ENCODE assay signal across 9 cellular contexts in genomic region chr2:216139884-216140283, GRCh38. TPM values are rescaled to one million over a fixed set of nuclear protein-coding genes. Genes with fewer than 3 reads are reported as not detected.
DNase-seq lines count a peak whose midpoint lies in the region; ATAC-seq, FAIRE-seq and TF ChIP-seq lines count a peak whose summit lies in the region.
"Had no signal": no experiment of that assay in that cellular context is flagged by ENCODE, and none has a peak within 500 bp of the region (broad histone marks: within the 10 kb centered on the region; RNA-seq: fewer than 3 reads in every experiment).

No MANE protein-coding gene starts in this region.

- FAIRE-seq in astrocyte (lab: Jason Lieb, UNC): no peak
- FAIRE-seq in GM12892 (lab: Jason Lieb, UNC): no peak

- H3K79me1 ChIP-seq in mesendoderm (ENCODE audit: low read length) (peaks cover 21% of the 10 kb centered on the region), mesenchymal stem cell (replicated peaks; ENCODE audit: low read length, poor library complexity, severe bottlenecking) (peaks cover 23% of the 10 kb centered on the region)

- H3K4ac ChIP-seq in mesendoderm (ENCODE audit: low read depth, low read length) (no peak overlapping the region), mesenchymal stem cell (ENCODE audit: low read depth in 1 of 2, low read length in 2 of 2) (no peak overlapping the region)

- H2AFZ ChIP-seq in Karpas-422 (ENCODE audit: low read length): no peak overlapping the region
- H2AFZ ChIP-seq in astrocyte (ENCODE audit: low read depth, low read length): no peak overlapping the region
- H2AFZ ChIP-seq in mesenchymal stem cell (ENCODE audit: low read depth, low read length): no peak overlapping the region

- no peaks in the 10 kb centered on the region for H3K9me3 Mint-ChIP-seq in astrocyte (ENCODE audit: unreplicated experiment)

- H3K9me2 ChIP-seq in Karpas-422 (replicated peaks; ENCODE audit: insufficient read depth, low read length): no peaks in the 10 kb centered on the region

- H4K8ac ChIP-seq in mesendoderm (ENCODE audit: low read depth, low read length): no peak overlapping the region
- no peak overlapping the region for H4K8ac ChIP-seq in mesenchymal stem cell (ENCODE audit: low read length)

- H3K36me3 ChIP-seq in Karpas-422 (ENCODE audit: insufficient read depth, low read length) (peaks cover 71% of the 10 kb centered on the region), astrocyte (ENCODE audit: insufficient read depth, low read length) (peaks cover 80% of the 10 kb centered on the region), mesendoderm (ENCODE audit: control insufficient read depth, insufficient read depth, low read length) (peaks cover 24% of the 10 kb centered on the region), mesenchymal stem cell (ENCODE audit: control insufficient read depth in 1 of 2, insufficient read depth in 2 of 2, low read depth in 1 of 2, low read length in 2 of 2) (peaks cover 19 to 95% of the 10 kb centered on the region in 2 experiments)

- H4K91ac ChIP-seq in mesenchymal stem cell (ENCODE audit: low read length): no peak overlapping the region

- no peak overlapping the region for H3K27ac Mint-ChIP-seq in astrocyte (ENCODE audit: unreplicated experiment)

- H3K36me3 Mint-ChIP-seq in astrocyte (ENCODE audit: low read depth, unreplicated experiment): peaks cover 31% of the 10 kb centered on the region

- H3K4me3 ChIP-seq in Karpas-422 (ENCODE audit: low read length): no peak overlapping the region
- H3K4me3 ChIP-seq in astrocyte (ENCODE audit: insufficient read depth, low read depth, low read length): no peak overlapping the region
- H3K4me3 ChIP-seq in mesendoderm (ENCODE audit: low read length): no peak overlapping the region
- H3K4me3 ChIP-seq in mesenchymal stem cell (ENCODE audit: insufficient read depth in 1 of 2, low read depth in 1 of 2, low read length in 2 of 2): no peak overlapping the region
- H3K4me3 ChIP-seq: SK-N-MC had no signal

- no peak overlapping the region for H2BK15ac ChIP-seq in mesendoderm (replicated peaks; ENCODE audit: low read depth)
- H2BK15ac ChIP-seq in mesenchymal stem cell (ENCODE audit: low read depth, poor library complexity, severe bottlenecking): no peak overlapping the region

- H3K9ac ChIP-seq in Karpas-422 (ENCODE audit: low read length): no peak overlapping the region
- no peak overlapping the region for H3K9ac ChIP-seq in astrocyte (ENCODE audit: low read length)
- no peak overlapping the region for H3K9ac ChIP-seq in mesendoderm (ENCODE audit: low read length)
- H3K9ac ChIP-seq in mesenchymal stem cell (ENCODE audit: low read length): no peak overlapping the region

- H3K27me3 ChIP-seq in Karpas-422 (ENCODE audit: low read length): no peaks in the 10 kb centered on the region
- H3K27me3 ChIP-seq in astrocyte (ENCODE audit: insufficient read depth, low read length): no peaks in the 10 kb centered on the region
- H3K27me3 ChIP-seq in mesendoderm (ENCODE audit: insufficient read depth, low read length, poor library complexity): peaks cover 2% of the 10 kb centered on the region
- H3K27me3 ChIP-seq in mesenchymal stem cell (ENCODE audit: control insufficient read depth in 1 of 2, insufficient read depth in 1 of 2, low read length in 2 of 2): no peaks in the 10 kb centered on the region

- TF ChIP-seq POLR2A in GM12892 (IDR thresholded peaks at IDR 0.05; ENCODE audit: low read depth, low read length): no peak

- H3K9me3 ChIP-seq in Karpas-422 (ENCODE audit: low read length) (no peaks in the 10 kb centered on the region), astrocyte (ENCODE audit: insufficient read depth, low read depth, low read length) (no peaks in the 10 kb centered on the region), mesenchymal stem cell (ENCODE audit: control insufficient read depth, low read length) (no peaks in the 10 kb centered on the region)

- H3K23ac ChIP-seq in mesendoderm (ENCODE audit: low read length) (no peak overlapping the region), mesenchymal stem cell (ENCODE audit: low read length in 2 of 2) (no peak overlapping the region)

- H4K20me1 ChIP-seq in Karpas-422 (ENCODE audit: insufficient read depth, low read depth, low read length) (peaks cover 20% of the 10 kb centered on the region), astrocyte (ENCODE audit: insufficient read depth, low read length) (peaks cover 36% of the 10 kb centered on the region)

- H3K4me2 ChIP-seq in Karpas-422 (ENCODE audit: low read depth, low read length, poor library complexity, severe bottlenecking) (no peak overlapping the region), astrocyte (ENCODE audit: low read length) (no peak overlapping the region), mesendoderm (ENCODE audit: low read length) (no peak overlapping the region), mesenchymal stem cell (ENCODE audit: low read length, poor library complexity, severe bottlenecking) (no peak overlapping the region)

- peak; percentile 13 for TF ChIP-seq CTCF in astrocyte (IDR thresholded peaks at IDR 0.05; ENCODE audit: insufficient read depth, low read depth, low read length)

- H3K18ac ChIP-seq in mesendoderm (ENCODE audit: low read length) (no peak overlapping the region), mesenchymal stem cell (ENCODE audit: low read depth in 1 of 2, low read length in 2 of 2) (no peak overlapping the region)

- H4K5ac ChIP-seq in mesendoderm (ENCODE audit: low read length): no peak overlapping the region

- H3K4me3 Mint-ChIP-seq in astrocyte (ENCODE audit: unreplicated experiment): no peak overlapping the region

- no peak overlapping the region for H2BK5ac ChIP-seq in mesendoderm (ENCODE audit: low read length)
- H2BK5ac ChIP-seq in mesenchymal stem cell (ENCODE audit: low read depth, low read length, poor library complexity, severe bottlenecking): no peak overlapping the region

- no peak overlapping the region for H2BK12ac ChIP-seq in mesenchymal stem cell (ENCODE audit: low read length in 2 of 2)

- H3K27ac ChIP-seq in Karpas-422 (ENCODE audit: low read length) (no peak overlapping the region), astrocyte (ENCODE audit: low read depth, low read length) (no peak overlapping the region), mesendoderm (ENCODE audit: low read depth, low read length) (no peak overlapping the region), mesenchymal stem cell (ENCODE audit: low read length, poor library complexity, severe bottlenecking) (no peak overlapping the region)
- H3K27ac ChIP-seq: SK-N-MC had no signal

- H2BK120ac ChIP-seq in mesendoderm (ENCODE audit: low read depth, low read length): no peak overlapping the region
- no peak overlapping the region for H2BK120ac ChIP-seq in mesenchymal stem cell (ENCODE audit: low read depth, low read length)

- H3K79me2 ChIP-seq in Karpas-422 (ENCODE audit: low read length): peaks cover 66% of the 10 kb centered on the region
- H3K79me2 ChIP-seq in astrocyte (ENCODE audit: insufficient read depth, low read length): peaks cover 70% of the 10 kb centered on the region
- peaks cover 9% of the 10 kb centered on the region for H3K79me2 ChIP-seq in mesendoderm (ENCODE audit: control insufficient read depth, insufficient read depth, low read length)

- ATAC-seq in HG02852 (IDR thresholded peaks at IDR 0.05; ENCODE audit: unreplicated experiment): no peak

- peak; percentile 7 for DNase-seq in Daoy (ENCODE audit: low read depth)
- peak; percentile 61 for DNase-seq in Karpas-422
- DNase-seq in astrocyte (ENCODE audit: low read depth): no peak
- DNase-seq in mesendoderm: peak; percentile 73
- no peak for DNase-seq in T-helper 9 cell
- no peak for DNase-seq in mesenchymal stem cell
- no peak for DNase-seq in GM12892 (ENCODE audit: insufficient read length)

- H3K56ac ChIP-seq in mesendoderm (ENCODE audit: low read length): no peak overlapping the region

- H3K27me3 Mint-ChIP-seq in astrocyte (ENCODE audit: low read depth, unreplicated experiment): no peaks in the 10 kb centered on the region

- H2AK5ac ChIP-seq in mesendoderm (ENCODE audit: low read length) (no peak overlapping the region), mesenchymal stem cell (ENCODE audit: low read length, severe bottlenecking) (no peak overlapping the region)

- H3K4me1 Mint-ChIP-seq in astrocyte (ENCODE audit: low read depth, unreplicated experiment): peaks cover 10% of the 10 kb centered on the region

- no peaks in the 10 kb centered on the region for H3K4me1 ChIP-seq in Karpas-422 (ENCODE audit: low read length)
- peaks cover 8% of the 10 kb centered on the region for H3K4me1 ChIP-seq in astrocyte (ENCODE audit: insufficient read depth, low read length)
- H3K4me1 ChIP-seq in mesendoderm (ENCODE audit: control insufficient read depth, low read depth, low read length): no peaks in the 10 kb centered on the region
- no peaks in the 10 kb centered on the region for H3K4me1 ChIP-seq in mesenchymal stem cell (ENCODE audit: control insufficient read depth, insufficient read depth, low read depth, low read length)

- H3K14ac ChIP-seq in mesenchymal stem cell (ENCODE audit: low read length in 2 of 2): no peak overlapping the region

RNA-seq across cellular contexts. Expression of gene XRCC5, which starts 30.7 kb away (rescaled TPM):
- total RNA-seq in Daoy (2014; rRNA removed; shearing (Covaris generic)): 425 and 512 TPM in 2 replicates
- 102 and 107 TPM in 2 replicates for total RNA-seq in Karpas-422 (2014; rRNA removed; shearing (Covaris generic); ENCODE audit: low replicate concordance)
- total RNA-seq in astrocyte: 237 and 249 TPM in 2 replicates
- 402 TPM for polyA plus RNA-seq in mesendoderm (2013, experiment 1 of 2)
- polyA plus RNA-seq in mesendoderm (2013, experiment 2 of 2): 401 TPM
- polyA plus RNA-seq in mesenchymal stem cell (2013, experiment 1 of 2): 151 TPM
- 150 TPM for polyA plus RNA-seq in mesenchymal stem cell (2013, experiment 2 of 2)
- 279 TPM for polyA plus RNA-seq in GM12892 (2012; ENCODE audit: missing spikeins)

RNA-seq across cellular contexts. Expression of gene TMEM169, which starts 58.2 kb away (rescaled TPM):
- 0.40 and 0.65 TPM in 2 replicates for total RNA-seq in Daoy (2014; rRNA removed; shearing (Covaris generic))
- not detected in 2 replicates for total RNA-seq in Karpas-422 (2014; rRNA removed; shearing (Covaris generic); ENCODE audit: low replicate concordance)
- total RNA-seq in astrocyte: 17.9 and 20.1 TPM in 2 replicates
- 0.93 TPM for polyA plus RNA-seq in mesendoderm (2013, experiment 1 of 2)
- polyA plus RNA-seq in mesendoderm (2013, experiment 2 of 2): 0.63 TPM
- polyA plus RNA-seq in mesenchymal stem cell (2013, experiment 1 of 2): 1.2 TPM
- 1.2 TPM for polyA plus RNA-seq in mesenchymal stem cell (2013, experiment 2 of 2)
- polyA plus RNA-seq in GM12892 (2012; ENCODE audit: missing spikeins): 0.32 TPM

RNA-seq across cellular contexts. Expression of gene PECR, which starts 58.3 kb away (rescaled TPM):
- 5.7 and 7.7 TPM in 2 replicates for total RNA-seq in Daoy (2014; rRNA removed; shearing (Covaris generic))
- total RNA-seq in Karpas-422 (2014; rRNA removed; shearing (Covaris generic); ENCODE audit: low replicate concordance): 0.30 and 0.72 TPM in 2 replicates
- 17.0 and 17.3 TPM in 2 replicates for total RNA-seq in astrocyte
- 4.9 TPM for polyA plus RNA-seq in mesendoderm (2013, experiment 1 of 2)
- 5.8 TPM for polyA plus RNA-seq in mesendoderm (2013, experiment 2 of 2)
- 5.5 TPM for polyA plus RNA-seq in mesenchymal stem cell (2013, experiment 1 of 2)
- 4.8 TPM for polyA plus RNA-seq in mesenchymal stem cell (2013, experiment 2 of 2)
- 23.6 TPM for polyA plus RNA-seq in GM12892 (2012; ENCODE audit: missing spikeins)

Comparison
In these comparisons a context has a peak if more than half of its experiments do, and no peak if none do; other contexts are left out.
1. DNase-seq: peak in Daoy (single experiment), Karpas-422 (single experiment) and mesendoderm (single experiment); none in astrocyte (single experiment), T-helper 9 cell (single experiment), mesenchymal stem cell (single experiment) and GM12892 (single experiment).
2. RNA of gene TMEM169, which starts 58.2 kb away (total RNA-seq): 17.9 to 20.1 TPM in astrocyte; 0.40 to 0.65 TPM in Daoy and not detected in Karpas-422; every median in the first group is over 10 times any median in the second.